In genomic region chr11:32584921-32585320, GRCh38 we compare ENCODE assay signal across 8 cellular contexts. TPM values are rescaled to one million over a fixed set of nuclear protein-coding genes. Genes with fewer than 3 reads are reported as not detected.
DNase-seq lines count a peak whose midpoint lies in the region; ATAC-seq lines count a peak whose summit lies in the region.

No MANE protein-coding gene starts in this region.

- no peaks in the 10 kb centered on the region for H3K9me3 ChIP-seq in CD4-positive, CD25-positive, alpha-beta regulatory T cell (ENCODE audit: control insufficient read depth in 2 of 2, low read length in 2 of 2)
- H3K9me3 ChIP-seq in ectodermal cell (ENCODE audit: control insufficient read depth, low read length): no peaks in the 10 kb centered on the region

- H3K27ac ChIP-seq in CD4-positive, CD25-positive, alpha-beta regulatory T cell (ENCODE audit: insufficient read depth, low read length, poor library complexity, severe bottlenecking): peak overlapping the region; percentile 89
- no peak overlapping the region for H3K27ac ChIP-seq in ectodermal cell (ENCODE audit: insufficient read depth, low read depth, low read length, poor library complexity, severe bottlenecking)

- peaks cover 11% of the 10 kb centered on the region for H3K27me3 Mint-ChIP-seq in CD4-positive, CD25-positive, alpha-beta regulatory T cell
- H3K27me3 Mint-ChIP-seq in natural killer cell treated with Interleukin-12 subunit alpha and Interleukin-12 subunit beta and Interleukin-15 and Interleukin-18, amount 100 ng/mL, for 72 hours: no peaks in the 10 kb centered on the region

- peak overlapping the region in 2 of 3 donors; percentile 98 to 99 for H3K27ac Mint-ChIP-seq in CD4-positive, CD25-positive, alpha-beta regulatory T cell
- peak overlapping the region; percentile 93 to 96 for H3K27ac Mint-ChIP-seq in natural killer cell treated with Interleukin-12 subunit alpha and Interleukin-12 subunit beta and Interleukin-15 and Interleukin-18, amount 100 ng/mL, for 72 hours

- peaks cover 11 to 56% (median 44%) of the 10 kb centered on the region in 4 donors for H3K4me1 Mint-ChIP-seq in CD4-positive, CD25-positive, alpha-beta regulatory T cell
- H3K4me1 Mint-ChIP-seq in natural killer cell treated with Interleukin-12 subunit alpha and Interleukin-12 subunit beta and Interleukin-15 and Interleukin-18, amount 100 ng/mL, for 72 hours (ENCODE audit: low read depth in 2 of 2): peaks cover 25 to 33% of the 10 kb centered on the region in 2 donors

- peaks cover 3% of the 10 kb centered on the region for H3K27me3 ChIP-seq in CD4-positive, CD25-positive, alpha-beta regulatory T cell (ENCODE audit: control insufficient read depth, insufficient read depth, low read length)
- H3K27me3 ChIP-seq in ectodermal cell (ENCODE audit: control insufficient read depth, insufficient read depth, low read length, poor library complexity, severe bottlenecking): no peaks in the 10 kb centered on the region

- H3K4me3 Mint-ChIP-seq in CD4-positive, CD25-positive, alpha-beta regulatory T cell: peak overlapping the region; percentile 93 to 99 (median 98)
- peak overlapping the region; percentile 99 for H3K4me3 Mint-ChIP-seq in natural killer cell treated with Interleukin-12 subunit alpha and Interleukin-12 subunit beta and Interleukin-15 and Interleukin-18, amount 100 ng/mL, for 72 hours

- H3K36me3 ChIP-seq in CD4-positive, CD25-positive, alpha-beta regulatory T cell (ENCODE audit: control insufficient read depth, insufficient read depth, low read length): peaks cover 18% of the 10 kb centered on the region
- peaks cover 20% of the 10 kb centered on the region for H3K36me3 ChIP-seq in ectodermal cell (ENCODE audit: control insufficient read depth, insufficient read depth, low read length)

- peak overlapping the region; percentile 93 for H3K4me3 ChIP-seq in CD4-positive, CD25-positive, alpha-beta regulatory T cell (ENCODE audit: low read depth, low read length)
- peak overlapping the region; percentile 73 for H3K4me3 ChIP-seq in ectodermal cell (ENCODE audit: insufficient read depth, low read depth, low read length)

- H3K9me3 Mint-ChIP-seq in CD4-positive, CD25-positive, alpha-beta regulatory T cell: no peaks in the 10 kb centered on the region
- H3K9me3 Mint-ChIP-seq in natural killer cell treated with Interleukin-12 subunit alpha and Interleukin-12 subunit beta and Interleukin-15 and Interleukin-18, amount 100 ng/mL, for 72 hours: no peaks in the 10 kb centered on the region

- no peak for ATAC-seq in CD4-positive, CD25-positive, alpha-beta regulatory T cell (ENCODE audit: low read depth in 2 of 2)
- no peak for ATAC-seq in natural killer cell treated with Interleukin-12 subunit alpha and Interleukin-12 subunit beta and Interleukin-15 and Interleukin-18, amount 100 ng/mL, for 72 hours
- no peak for ATAC-seq in GM18868 (IDR thresholded peaks at IDR 0.05; ENCODE audit: unreplicated experiment)

- H3K36me3 Mint-ChIP-seq in CD4-positive, CD25-positive, alpha-beta regulatory T cell: peaks cover 15% of the 10 kb centered on the region
- peaks cover 14% of the 10 kb centered on the region for H3K36me3 Mint-ChIP-seq in natural killer cell treated with Interleukin-12 subunit alpha and Interleukin-12 subunit beta and Interleukin-15 and Interleukin-18, amount 100 ng/mL, for 72 hours

- peaks cover 30% of the 10 kb centered on the region for H3K4me1 ChIP-seq in CD4-positive, CD25-positive, alpha-beta regulatory T cell (ENCODE audit: control insufficient read depth, insufficient read depth, low read length, poor library complexity, severe bottlenecking)
- no peaks in the 10 kb centered on the region for H3K4me1 ChIP-seq in ectodermal cell (ENCODE audit: control insufficient read depth, insufficient read depth, low read length)

- no peak for DNase-seq in CD4-positive, CD25-positive, alpha-beta regulatory T cell
- DNase-seq in NAMALWA (ENCODE audit: low spot score) (peak; percentile 9), DMS153 treated with DMSO at 0.1 percent for 48 hours (lab: John Stamatoyannopoulos, UW; ENCODE audit: unreplicated experiment) (no peak), NCI-H2081 treated with DMSO at 0.1 percent for 48 hours (lab: John Stamatoyannopoulos, UW) (no peak), COLO668 (lab: John Stamatoyannopoulos, UW; ENCODE audit: unreplicated experiment) (no peak)
- no peak for DNase-seq in natural killer cell treated with Interleukin-12 subunit alpha and Interleukin-12 subunit beta and Interleukin-15 and Interleukin-18, amount 100 ng/mL, for 72 hours (ENCODE audit: low spot score)

- WGBS in ectodermal cell, 2 experiments: 2 to 3% methylated on average over 5 to 7 of the region's 7 CpGs

RNA-seq across cellular contexts. Expression of gene EIF3M, which starts 1.3 kb away (rescaled TPM):
- 191 TPM for total RNA-seq in CD4-positive, CD25-positive, alpha-beta regulatory T cell
- 100 to 1,000 TPM; 283 to 323 (median 293) TPM for polyA plus RNA-seq in CD4-positive, CD25-positive, alpha-beta regulatory T cell
- polyA plus RNA-seq in ectodermal cell (2013, experiment 1 of 4): 362 TPM
- polyA plus RNA-seq in ectodermal cell (2013, experiment 2 of 4): 346 TPM
- polyA plus RNA-seq in ectodermal cell (2013, experiment 3 of 4): 317 TPM
- polyA plus RNA-seq in ectodermal cell (2013, experiment 4 of 4): 329 TPM
- 100 to 1,000 TPM; 244 to 362 TPM for total RNA-seq in natural killer cell treated with Interleukin-12 subunit alpha and Interleukin-12 subunit beta and Interleukin-15 and Interleukin-18, amount 100 ng/mL, for 72 hours
